In the genomic region with DNA sequence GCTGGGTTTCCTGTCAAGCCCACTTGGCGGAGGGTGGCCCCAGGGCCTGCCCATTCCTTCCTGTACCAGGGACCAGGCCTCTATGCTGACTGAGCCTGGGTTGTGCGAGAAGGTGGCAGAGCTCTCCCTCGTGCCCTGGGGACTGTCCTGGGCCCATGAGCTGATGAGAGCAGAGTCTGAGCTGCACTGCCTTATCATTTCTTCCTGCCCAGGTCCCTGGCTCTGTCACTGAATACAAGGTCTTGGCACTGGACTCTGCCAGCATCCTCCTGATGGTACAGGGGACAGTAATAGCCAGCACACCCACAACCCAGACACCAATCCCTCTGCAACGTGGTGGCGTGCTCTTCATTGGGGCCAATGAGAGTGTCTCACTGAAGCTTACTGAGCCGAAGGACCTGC, we compare ENCODE assay signal across 18 cellular contexts. TPM values are rescaled to one million over a fixed set of nuclear protein-coding genes. Genes with fewer than 3 reads are reported as not detected.
DNase-seq lines count a peak whose midpoint lies in the region; ATAC-seq and TF ChIP-seq lines count a peak whose summit lies in the region.
"Had no signal": no experiment of that assay in that cellular context is flagged by ENCODE, and none has a peak within 500 bp of the region (broad histone marks: within the 10 kb centered on the region; RNA-seq: fewer than 3 reads in every experiment).

No MANE protein-coding gene starts in this region.

- BruUV-seq in Panc1 (replicated peaks; lab: Mats Ljungman, UMichigan), result no TSS peak

- POLR2A ChIA-PET in CD4-positive, alpha-beta memory T cell (lab: Charles Lee; ENCODE audit: partially characterized antibody), result interaction anchor here (1.0 to 10.7 kb wide), 9 partner anchors 6 to 281 kb away, joined by 3 to 155 read pairs (median 6); partner anchors contain the start of genes FAM219B, MPI, SCAMP2 and ULK3
- POLR2A ChIA-PET in Panc1 (lab: Charles Lee), result interaction anchor here (0.5 to 1.1 kb wide), 3 partner anchors 41 to 71 kb away, joined by 3 to 7 read pairs (median 3); no protein-coding TSS in a partner anchor

- peaks cover 16 to 36% of the 10 kb centered on the region in 2 donors for H3K36me3 Mint-ChIP-seq in CD4-positive, alpha-beta memory T cell

- CTCF ChIA-PET in CD4-positive, alpha-beta memory T cell (lab: Charles Lee; ENCODE audit: partially characterized antibody), result interaction anchor here (0.7 to 2.7 kb wide), 10 partner anchors 9 to 126 kb away, joined by 3 to 8 read pairs (median 4); partner anchors contain the start of genes FAM219B and ULK3
- CTCF ChIA-PET in Panc1 (lab: Charles Lee), result no interaction called here

- ATAC-seq in Panc1 (peak; percentile 33; the same call in 1 of the 2 replicates), GM18867 (IDR thresholded peaks at IDR 0.05; ENCODE audit: unreplicated experiment) (no peak), HG02610 (IDR thresholded peaks at IDR 0.05; ENCODE audit: unreplicated experiment) (no peak)
- ATAC-seq: activated T-cell treated with anti-CD3 and anti-CD28 coated beads, Interleukin-2, amount 50 U/mL, for 4 hours; foreskin keratinocyte had no signal

- H3K27ac Mint-ChIP-seq in CD4-positive, alpha-beta memory T cell, result peak overlapping the region in 3 of 7 donors; percentile 60 to 79 (median 65)
- H3K27ac Mint-ChIP-seq: B cell, mesothelial cell of epicardium, neural progenitor cell had no signal

- in situ Hi-C loops in Panc1 (cut with HindIII; ENCODE audit: low pct_unique_long_range_greater_than_20kb, low sequenced_read_pairs), result no loop called here

- H3K4me1 Mint-ChIP-seq in CD4-positive, alpha-beta memory T cell, result peaks cover 22 to 38% (median 33%) of the 10 kb centered on the region in 4 donors
- H3K4me1 Mint-ChIP-seq: H9, mesothelial cell of epicardium, neural progenitor cell had no signal

- no peaks in the 10 kb centered on the region for H3K9me3 Mint-ChIP-seq in CD4-positive, alpha-beta memory T cell
- H3K9me3 Mint-ChIP-seq: activated T-cell treated with anti-CD3 and anti-CD28 coated beads, Interleukin-2, amount 50 U/mL, for 4 hours; H9; mesothelial cell of epicardium; neural progenitor cell had no signal

- H3K27me3 ChIP-seq in CD4-positive, alpha-beta memory T cell (ENCODE audit: insufficient read depth, low read length), result no peaks in the 10 kb centered on the region
- H3K27me3 ChIP-seq in Panc1 (ENCODE audit: control insufficient read depth, insufficient read depth, low read length) (no peaks in the 10 kb centered on the region), right atrium auricular region (no peaks in the 10 kb centered on the region)
- H3K27me3 ChIP-seq: foreskin keratinocyte, neural progenitor cell had no signal

- intact Hi-C loops in CD4-positive, alpha-beta memory T cell (cut with micrococcal nuclease), result no loop called here
- intact Hi-C loops in Panc1 (cut with micrococcal nuclease; ENCODE audit: unreplicated experiment), result no loop called here

- peaks cover 49% of the 10 kb centered on the region for H3K4me1 ChIP-seq in CD4-positive, alpha-beta memory T cell (ENCODE audit: insufficient read depth, low read length)
- H3K4me1 ChIP-seq in Panc1 (ENCODE audit: control insufficient read depth, insufficient read depth, low read length) (no peaks in the 10 kb centered on the region), right atrium auricular region (peaks cover 0 to 25% of the 10 kb centered on the region in 2 donors)
- H3K4me1 ChIP-seq: neural progenitor cell had no signal

- no peak for DNase-seq in CD4-positive, alpha-beta memory T cell
- no peak for DNase-seq in Panc1 (ENCODE audit: low read depth, low spot score)
- no peak for DNase-seq in right atrium auricular region (ENCODE audit: low spot score)
- no peak for DNase-seq in NCI-H524 (lab: John Stamatoyannopoulos, UW)
- DNase-seq: activated CD4-positive, alpha-beta T cell treated with anti-CD3 and anti-CD28 coated beads, Interleukin-2, amount 50 U/mL, for 48 hours; activated T-cell treated with anti-CD3 and anti-CD28 coated beads, Interleukin-2, amount 50 U/mL, for 4 hours; Calu3; foreskin keratinocyte; H9; kidney glomerular epithelial cell; MV-4-11; NCI-H1930 had no signal

- H3K9me3 ChIP-seq in CD4-positive, alpha-beta memory T cell (ENCODE audit: control insufficient read depth in 1 of 2, low read length in 2 of 2), result no peaks in the 10 kb centered on the region
- H3K9me3 ChIP-seq in Panc1 (ENCODE audit: control insufficient read depth, insufficient read depth, low read depth, low read length), result no peaks in the 10 kb centered on the region
- no peaks in the 10 kb centered on the region for H3K9me3 ChIP-seq in right atrium auricular region

- no peak overlapping the region for H3K4me3 ChIP-seq in CD4-positive, alpha-beta memory T cell (ENCODE audit: low read length in 2 of 2)
- H3K4me3 ChIP-seq in Panc1 (ENCODE audit: low read depth in 2 of 2, low read length in 2 of 2), result no peak overlapping the region
- no peak overlapping the region for H3K4me3 ChIP-seq in right atrium auricular region
- H3K4me3 ChIP-seq: neural progenitor cell had no signal

- H3K36me3 ChIP-seq in CD4-positive, alpha-beta memory T cell (ENCODE audit: insufficient read depth, low read length), result peaks cover 42% of the 10 kb centered on the region
- H3K36me3 ChIP-seq in Panc1 (ENCODE audit: control insufficient read depth, insufficient read depth, low read length) (peaks cover 4% of the 10 kb centered on the region; the same call in 1 of the 2 replicates), right atrium auricular region (peaks cover 34% of the 10 kb centered on the region)

- peak overlapping the region; percentile 8 for H3K27ac ChIP-seq in CD4-positive, alpha-beta memory T cell (ENCODE audit: low read depth, low read length)
- no peak overlapping the region for H3K27ac ChIP-seq in Panc1 (ENCODE audit: low read length)
- peak overlapping the region; percentile 43 to 60 for H3K27ac ChIP-seq in right atrium auricular region
- H3K27ac ChIP-seq: epithelial cell of prostate, foreskin keratinocyte had no signal

- H3K27me3 Mint-ChIP-seq in CD4-positive, alpha-beta memory T cell, result no peaks in the 10 kb centered on the region
- H3K27me3 Mint-ChIP-seq: B cell had no signal

- TF ChIP-seq CTCF in Panc1 (IDR thresholded peaks at IDR 0.05) (no peak), right atrium auricular region (IDR thresholded peaks at IDR 0.05) (no peak)

- H3K4me3 Mint-ChIP-seq in CD4-positive, alpha-beta memory T cell, result no peak overlapping the region
- H3K4me3 Mint-ChIP-seq: activated T-cell treated with anti-CD3 and anti-CD28 coated beads, Interleukin-2, amount 50 U/mL, for 4 hours; B cell; H9; mesothelial cell of epicardium; neural progenitor cell had no signal

RNA-seq across cellular contexts. Expression of gene MPI, which starts 7.5 kb away (rescaled TPM):
- total RNA-seq in CD4-positive, alpha-beta memory T cell, result 10 to 100 TPM; 70.4 to 73.1 TPM
- 10 to 100 TPM; 63.0 to 66.2 TPM for polyA plus RNA-seq in CD4-positive, alpha-beta memory T cell
- total RNA-seq in Panc1 (2021; ENCODE audit: unreplicated experiment) (45.8 TPM), right atrium auricular region (100 to 1,000 TPM in 1 of 2 donors, 10 to 100 TPM in 1; 59.3 to 131 TPM)
- polyA plus RNA-seq in Panc1 (2012; ENCODE audit: insufficient read length), result 80.7 TPM

RNA-seq across cellular contexts. Expression of gene FAM219B, which starts 9.3 kb away (rescaled TPM):
- total RNA-seq in CD4-positive, alpha-beta memory T cell, result 100 to 1,000 TPM; 101 to 117 TPM
- 10 to 100 TPM; 17.4 to 26.1 TPM for polyA plus RNA-seq in CD4-positive, alpha-beta memory T cell
- 68.6 TPM for total RNA-seq in Panc1 (2021; ENCODE audit: unreplicated experiment)
- 41.2 TPM for polyA plus RNA-seq in Panc1 (2012; ENCODE audit: insufficient read length)
- 10 to 100 TPM; 46.9 to 53.3 TPM for total RNA-seq in right atrium auricular region

RNA-seq across cellular contexts. Expression of gene SCAMP2, which starts 24.1 kb away (rescaled TPM):
- 100 to 1,000 TPM; 132 to 138 TPM for total RNA-seq in CD4-positive, alpha-beta memory T cell
- polyA plus RNA-seq in CD4-positive, alpha-beta memory T cell, result 100 to 1,000 TPM; 152 to 179 TPM
- total RNA-seq in Panc1 (2021; ENCODE audit: unreplicated experiment) (121 TPM), right atrium auricular region (10 to 100 TPM; 72.3 to 80.9 TPM)
- 162 TPM for polyA plus RNA-seq in Panc1 (2012; ENCODE audit: insufficient read length)

RNA-seq across cellular contexts. Expression of gene COX5A, which starts 40.6 kb away (rescaled TPM):
- total RNA-seq in CD4-positive, alpha-beta memory T cell, result 10 to 100 TPM; 66.8 to 74.4 TPM
- 100 to 1,000 TPM; 331 to 336 TPM for polyA plus RNA-seq in CD4-positive, alpha-beta memory T cell
- 353 TPM for total RNA-seq in Panc1 (2021; ENCODE audit: unreplicated experiment)
- polyA plus RNA-seq in Panc1 (2012; ENCODE audit: insufficient read length), result 349 TPM
- 100 to 1,000 TPM; 399 to 869 TPM for total RNA-seq in right atrium auricular region

RNA-seq across cellular contexts. Expression of gene ULK3, which starts 54.3 kb away (rescaled TPM):
- 10 to 100 TPM; 84.9 to 88.3 TPM for total RNA-seq in CD4-positive, alpha-beta memory T cell
- 10 to 100 TPM; 33.6 to 38.5 TPM for polyA plus RNA-seq in CD4-positive, alpha-beta memory T cell
- 73.3 TPM for total RNA-seq in Panc1 (2021; ENCODE audit: unreplicated experiment)
- 55.5 TPM for polyA plus RNA-seq in Panc1 (2012; ENCODE audit: insufficient read length)
- 10 to 100 TPM; 38.1 to 42.9 TPM for total RNA-seq in right atrium auricular region
